Comparison of ENCODE assay signal across 14 cellular contexts in genomic region chr16:78762222-78762621, GRCh38.
DNase-seq lines count a peak whose midpoint lies in the region; ATAC-seq and TF ChIP-seq lines count a peak whose summit lies in the region.
"Had no signal": no experiment of that assay in that cellular context is flagged by ENCODE, and none has a peak within 500 bp of the region (broad histone marks: within the 10 kb centered on the region; RNA-seq: fewer than 3 reads in every experiment).

No MANE protein-coding gene starts in this region.

- intact Hi-C loops in upper lobe of right lung (cut with DNase I) = no loop called here

- no peaks in the 10 kb centered on the region for H3K4me1 ChIP-seq in upper lobe of right lung
- H3K4me1 ChIP-seq: stomach had no signal

- ATAC-seq in activated CD8-positive, alpha-beta memory T cell treated with anti-CD3 and anti-CD28 coated beads, Interleukin-2, amount 10 ng/mL, durations not matched to agents 7 days and 5 days = peak; percentile 39
- ATAC-seq in HG02798 (IDR thresholded peaks at IDR 0.05; ENCODE audit: poor library complexity, unreplicated experiment) (peak; percentile 62), upper lobe of right lung (peak; percentile 77)
- ATAC-seq: left colon, T-cell had no signal

- in situ Hi-C loops in GM13977 (cut with MboI; ENCODE audit: low pct_unique_long_range_greater_than_20kb, low sequenced_read_pairs, unreplicated experiment) = no loop called here

- DNase-seq in activated CD8-positive, alpha-beta memory T cell treated with anti-CD3 and anti-CD28 coated beads, Interleukin-2, amount 10 ng/mL, durations not matched to agents 7 days and 5 days = no peak
- DNase-seq in activated CD8-positive, alpha-beta memory T cell treated with anti-CD3 and anti-CD28 coated beads, Interleukin-2, amount 50 U/mL, for 48 hours = no peak
- peak; percentile 40 for DNase-seq in NB4 (ENCODE audit: low read depth)
- no peak for DNase-seq in upper lobe of right lung
- no peak for DNase-seq in immature natural killer cell
- DNase-seq in NCI-H446 (lab: John Stamatoyannopoulos, UW) = no peak
- DNase-seq in GM13977 (ENCODE audit: low spot score) = no peak
- DNase-seq: anterior cingulate cortex, foreskin melanocyte, left colon, NCI-H1694 treated with DMSO at 0.1 percent for 48 hours, stomach, T-cell had no signal

- H3K27me3 Mint-ChIP-seq in activated CD8-positive, alpha-beta memory T cell treated with anti-CD3 and anti-CD28 coated beads, Interleukin-2, amount 10 ng/mL, durations not matched to agents 7 days and 5 days = peaks cover 7% of the 10 kb centered on the region
- H3K27me3 Mint-ChIP-seq in immature natural killer cell (ENCODE audit: low read depth in 3 of 3) = peaks cover 8 to 19% (median 18%) of the 10 kb centered on the region in 3 donors
- H3K27me3 Mint-ChIP-seq: T-cell had no signal

- CTCF ChIA-PET in activated CD8-positive, alpha-beta memory T cell treated with anti-CD3 and anti-CD28 coated beads, Interleukin-2, amount 10 ng/mL, durations not matched to agents 7 days and 5 days (lab: Charles Lee) = interaction anchor here (1.1 kb wide), 1 partner anchor 8 kb away, joined by 7 read pairs; no protein-coding TSS in a partner anchor

- no peaks in the 10 kb centered on the region for H3K36me3 Mint-ChIP-seq in activated CD8-positive, alpha-beta memory T cell treated with anti-CD3 and anti-CD28 coated beads, Interleukin-2, amount 10 ng/mL, durations not matched to agents 7 days and 5 days
- H3K36me3 Mint-ChIP-seq in immature natural killer cell = peaks cover 0 to 8% (median 2%) of the 10 kb centered on the region in 3 donors
- H3K36me3 Mint-ChIP-seq: T-cell had no signal

- no peaks in the 10 kb centered on the region for H3K9me3 ChIP-seq in upper lobe of right lung
- H3K9me3 ChIP-seq: stomach had no signal

- TF ChIP-seq POLR2A in NB4 (IDR thresholded peaks at IDR 0.05; ENCODE audit: extremely low read depth, insufficient read length) = no peak

- TF ChIP-seq CTCF in NB4 (IDR thresholded peaks at IDR 0.05; ENCODE audit: low read depth, low read length) = no peak
- TF ChIP-seq CTCF in upper lobe of right lung (IDR thresholded peaks at IDR 0.05) = no peak
- no peak for TF ChIP-seq CTCF in GM13977 (IDR thresholded peaks at IDR 0.05; ENCODE audit: extremely low read depth, insufficient read depth, missing control alignments)

- no peak overlapping the region for H3K27ac ChIP-seq in upper lobe of right lung
- H3K27ac ChIP-seq: stomach had no signal

- H3K4me1 Mint-ChIP-seq in activated CD8-positive, alpha-beta memory T cell treated with anti-CD3 and anti-CD28 coated beads, Interleukin-2, amount 10 ng/mL, durations not matched to agents 7 days and 5 days = no peaks in the 10 kb centered on the region
- H3K4me1 Mint-ChIP-seq in immature natural killer cell = peaks cover 0 to 10% of the 10 kb centered on the region in 2 donors

- H3K27ac Mint-ChIP-seq in activated CD8-positive, alpha-beta memory T cell treated with anti-CD3 and anti-CD28 coated beads, Interleukin-2, amount 10 ng/mL, durations not matched to agents 7 days and 5 days = no peak overlapping the region
- no peak overlapping the region for H3K27ac Mint-ChIP-seq in immature natural killer cell
- H3K27ac Mint-ChIP-seq: T-cell had no signal

- no peaks in the 10 kb centered on the region for H3K27me3 ChIP-seq in upper lobe of right lung
- H3K27me3 ChIP-seq: stomach had no signal

- no peak overlapping the region for H3K4me3 Mint-ChIP-seq in activated CD8-positive, alpha-beta memory T cell treated with anti-CD3 and anti-CD28 coated beads, Interleukin-2, amount 10 ng/mL, durations not matched to agents 7 days and 5 days
- H3K4me3 Mint-ChIP-seq in immature natural killer cell = no peak overlapping the region
- H3K4me3 Mint-ChIP-seq: T-cell had no signal

- H3K4me3 ChIP-seq in NB4 (ENCODE audit: low read depth, low read length) = no peak overlapping the region
- H3K4me3 ChIP-seq in upper lobe of right lung = no peak overlapping the region
- H3K4me3 ChIP-seq: stomach had no signal

- H3K36me3 ChIP-seq in upper lobe of right lung = no peaks in the 10 kb centered on the region
- H3K36me3 ChIP-seq: stomach had no signal

- no peaks in the 10 kb centered on the region for H3K9me3 Mint-ChIP-seq in activated CD8-positive, alpha-beta memory T cell treated with anti-CD3 and anti-CD28 coated beads, Interleukin-2, amount 10 ng/mL, durations not matched to agents 7 days and 5 days (ENCODE audit: low read depth)
- H3K9me3 Mint-ChIP-seq in immature natural killer cell = no peaks in the 10 kb centered on the region
- H3K9me3 Mint-ChIP-seq: T-cell had no signal
